11 cellular contexts compared by ENCODE assay signal in the genomic region with DNA sequence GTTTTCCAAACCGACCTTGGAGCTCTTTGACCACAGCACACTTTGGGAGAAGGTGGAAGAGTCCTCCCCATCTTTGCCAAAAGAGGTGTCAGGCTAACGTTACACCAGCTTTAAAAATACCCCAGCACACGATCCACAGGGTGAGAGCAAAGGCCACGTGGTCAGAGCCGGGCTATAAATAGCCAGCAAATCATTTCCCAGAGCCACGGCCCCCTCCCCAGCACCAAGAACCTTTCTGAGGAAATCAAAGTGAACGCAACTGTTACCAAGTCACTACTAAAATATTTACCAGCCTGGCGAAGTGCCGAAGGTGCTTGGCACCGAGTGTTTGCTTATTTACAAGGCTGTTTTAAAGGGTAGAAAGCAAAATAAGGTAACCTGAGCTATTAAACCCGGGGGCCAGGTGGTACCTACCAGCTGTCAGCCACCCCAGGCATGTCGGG.
DNase-seq lines count a peak whose midpoint lies in the region; ATAC-seq and TF ChIP-seq lines count a peak whose summit lies in the region.
"Had no signal": no experiment of that assay in that cellular context is flagged by ENCODE, and none has a peak within 500 bp of the region (broad histone marks: within the 10 kb centered on the region; RNA-seq: fewer than 3 reads in every experiment).

No MANE protein-coding gene starts in this region.

- H3K27ac ChIP-seq in 22Rv1 = peak overlapping the region; percentile 75
- H3K27ac ChIP-seq: tibial nerve had no signal

- peaks cover 4% of the 10 kb centered on the region for H3K9me3 ChIP-seq in adipocyte (ENCODE audit: control insufficient read depth, low read length)
- H3K9me3 ChIP-seq: tibial nerve had no signal

- peaks cover 10% of the 10 kb centered on the region for H3K4me1 ChIP-seq in adipocyte (ENCODE audit: control insufficient read depth, insufficient read depth, low read length)

- DNase-seq in LoVo (ENCODE audit: low spot score) (peak; percentile 14), adipocyte (ENCODE audit: low read depth) (peak; percentile 43), kidney tubule cell (ENCODE audit: low spot score) (peak; percentile 73), DMS114 treated with DMSO at 0.1 percent for 48 hours (lab: John Stamatoyannopoulos, UW; ENCODE audit: unreplicated experiment) (no peak)
- DNase-seq: activated CD4-positive, alpha-beta T cell treated with anti-CD3 and anti-CD28 coated beads for 36 hours; KBM-7 had no signal

- H3K36me3 ChIP-seq in adipocyte (ENCODE audit: control insufficient read depth, insufficient read depth, low read length, severe bottlenecking) = no peaks in the 10 kb centered on the region
- H3K36me3 ChIP-seq: tibial nerve had no signal

- H3K4me3 ChIP-seq in adipocyte (ENCODE audit: low read length) = no peak overlapping the region
- H3K4me3 ChIP-seq: tibial nerve had no signal

- no peak overlapping the region for H3K9ac ChIP-seq in adipocyte (ENCODE audit: low read length)

- H3K27me3 ChIP-seq in adipocyte (replicated peaks; ENCODE audit: control insufficient read depth, insufficient read depth, low read length) = peaks cover 65% of the 10 kb centered on the region

- ATAC-seq in HG03139 (IDR thresholded peaks at IDR 0.05; ENCODE audit: unreplicated experiment) (no peak), GM21825 (IDR thresholded peaks at IDR 0.05; ENCODE audit: unreplicated experiment) (no peak), GM18520 (IDR thresholded peaks at IDR 0.05; ENCODE audit: unreplicated experiment) (no peak)
- ATAC-seq: activated CD4-positive, alpha-beta T cell treated with anti-CD3 and anti-CD28 coated beads for 36 hours had no signal

- TF ChIP-seq CTCF in 22Rv1 (IDR thresholded peaks at IDR 0.05) = no peak
